In genomic region chr5:51465165-51465564, GRCh38 we compare ENCODE assay signal across 17 cellular contexts.
DNase-seq lines count a peak whose midpoint lies in the region; ATAC-seq and TF ChIP-seq lines count a peak whose summit lies in the region.
"Had no signal": no experiment of that assay in that cellular context is flagged by ENCODE, and none has a peak within 500 bp of the region (broad histone marks: within the 10 kb centered on the region; RNA-seq: fewer than 3 reads in every experiment).

No MANE protein-coding gene starts in this region.

- no peaks in the 10 kb centered on the region for H3K9me3 ChIP-seq in Loucy (ENCODE audit: insufficient read depth, low read depth, low read length)
- no peaks in the 10 kb centered on the region for H3K9me3 ChIP-seq in iPS-20b (ENCODE audit: insufficient read depth, low read depth, low read length)
- H3K9me3 ChIP-seq in stomach, result no peaks in the 10 kb centered on the region
- H3K9me3 ChIP-seq: BLaER1, thoracic aorta had no signal

- H2AFZ ChIP-seq in Loucy (ENCODE audit: low read length), result peak overlapping the region; percentile 42

- no peaks in the 10 kb centered on the region for H3K79me2 ChIP-seq in Loucy (ENCODE audit: insufficient read depth, low read length)

- H3K4me1 ChIP-seq in Loucy (ENCODE audit: insufficient read depth, low read length, poor library complexity, severe bottlenecking) (no peaks in the 10 kb centered on the region), iPS-20b (ENCODE audit: insufficient read depth, low read length) (no peaks in the 10 kb centered on the region), stomach (peaks cover 0 to 9% (median 2%) of the 10 kb centered on the region in 4 donors)
- H3K4me1 ChIP-seq: BLaER1, foreskin keratinocyte had no signal

- 15 to 45% (median 26%) methylated on average over 6 of the region's 6 CpGs for WGBS in stomach, 5 donors

- H3K4me2 ChIP-seq in Loucy (ENCODE audit: low read depth, low read length, poor library complexity, severe bottlenecking), result no peak overlapping the region
- H3K4me2 ChIP-seq: BLaER1 had no signal

- intact Hi-C loops in stomach (cut with DNase I; ENCODE audit: low total_unique reads), result no loop called here

- H3K27me3 ChIP-seq in Loucy (ENCODE audit: insufficient read depth, low read length, poor library complexity, severe bottlenecking) (no peaks in the 10 kb centered on the region), iPS-20b (ENCODE audit: insufficient read depth, low read length) (no peaks in the 10 kb centered on the region), stomach (no peaks in the 10 kb centered on the region)
- H3K27me3 ChIP-seq: BLaER1, foreskin keratinocyte had no signal

- no peaks in the 10 kb centered on the region for H3F3A ChIP-seq in Loucy (ENCODE audit: low read depth)

- no peak for TF ChIP-seq POLR2A in stomach (IDR thresholded peaks at IDR 0.05)

- H3K36me3 ChIP-seq in Loucy (ENCODE audit: insufficient read depth, low read length) (no peaks in the 10 kb centered on the region), iPS-20b (ENCODE audit: insufficient read depth, low read depth, low read length) (no peaks in the 10 kb centered on the region), stomach (no peaks in the 10 kb centered on the region)
- H3K36me3 ChIP-seq: BLaER1, thoracic aorta had no signal

- H3K9ac ChIP-seq in Loucy (ENCODE audit: low read depth, low read length, poor library complexity, severe bottlenecking), result no peak overlapping the region
- H3K9ac ChIP-seq in iPS-20b (ENCODE audit: low read depth, low read length), result peak overlapping the region; percentile 46; the same call in 1 of the 2 replicates
- H3K9ac ChIP-seq: BLaER1 had no signal

- no peak for TF ChIP-seq EP300 in stomach (IDR thresholded peaks at IDR 0.05)

- no peak for ATAC-seq in GM18907 (IDR thresholded peaks at IDR 0.05; ENCODE audit: unreplicated experiment)
- no peak for ATAC-seq in HG02981 (IDR thresholded peaks at IDR 0.05; ENCODE audit: unreplicated experiment)
- ATAC-seq: foreskin keratinocyte had no signal

- H4K20me1 ChIP-seq in Loucy (ENCODE audit: insufficient read depth, low read length, poor library complexity, severe bottlenecking), result no peaks in the 10 kb centered on the region
- H4K20me1 ChIP-seq: BLaER1 had no signal

- H3K4me3 ChIP-seq in Loucy (ENCODE audit: low read length, poor library complexity, severe bottlenecking), result no peak overlapping the region
- peak overlapping the region; percentile 47; the same call in 1 of the 2 replicates for H3K4me3 ChIP-seq in iPS-20b (ENCODE audit: low read length)
- H3K4me3 ChIP-seq in stomach, result no peak overlapping the region
- H3K4me3 ChIP-seq: BLaER1, thoracic aorta had no signal

- H3K27ac ChIP-seq in iPS-20b (ENCODE audit: low read length) (no peak overlapping the region), stomach (no peak overlapping the region)
- H3K27ac ChIP-seq: BLaER1, foreskin keratinocyte, thoracic aorta, VCaP had no signal

- no peak for TF ChIP-seq CTCF in Loucy (conservative IDR thresholded peaks at IDR 0.05; ENCODE audit: low read length)
- no peak for TF ChIP-seq CTCF in stomach (IDR thresholded peaks at IDR 0.05)

- DNase-seq in SK-N-DZ (ENCODE audit: low spot score) (peak; percentile 90), stomach (peak; percentile 26), GOT3 (lab: John Stamatoyannopoulos, UW) (no peak)
- DNase-seq in stimulated activated CD4-positive, alpha-beta T cell treated with anti-CD3 and anti-CD28 coated beads, Interleukin-4, amount 100 ng/mL, for 1 hour, result no peak
- DNase-seq: activated gamma-delta T cell treated with Interleukin-2 at 50 U/mL for 16 hours, DMS79 treated with DMSO at 0.1 percent for 48 hours, endodermal cell, NCI-H345, posterior cingulate gyrus had no signal

- no peaks in the 10 kb centered on the region for H3K9me2 ChIP-seq in Loucy (replicated peaks; ENCODE audit: low read depth, low read length)

Comparison
In these comparisons a context has a peak if more than half of its experiments do, and no peak if none do; other contexts are left out.
1. DNase-seq: peak in SK-N-DZ (single experiment) and stomach (single experiment); none in stimulated activated CD4-positive, alpha-beta T cell treated with anti-CD3 and anti-CD28 coated beads, Interleukin-4, amount 100 ng/mL, for 1 hour (single experiment) and GOT3 (single experiment).